In genomic region chr6:291697-292505, GRCh38 we compare ENCODE assay signal across 8 cellular contexts. TPM values are rescaled to one million over a fixed set of nuclear protein-coding genes. Genes with fewer than 3 reads are reported as not detected.
DNase-seq lines count a peak whose midpoint lies in the region; ATAC-seq and TF ChIP-seq lines count a peak whose summit lies in the region.

A gene with protein sequence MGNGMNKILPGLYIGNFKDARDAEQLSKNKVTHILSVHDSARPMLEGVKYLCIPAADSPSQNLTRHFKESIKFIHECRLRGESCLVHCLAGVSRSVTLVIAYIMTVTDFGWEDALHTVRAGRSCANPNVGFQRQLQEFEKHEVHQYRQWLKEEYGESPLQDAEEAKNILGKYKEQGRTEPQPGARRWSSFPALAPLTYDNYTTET (plus strand): TSS chr6:292487. CDS start chr6:292540, 53 bp downstream.

- no peak for TF ChIP-seq CTCF in kidney epithelial cell (IDR thresholded peaks at IDR 0.05; ENCODE audit: insufficient read depth, low read length, poor library complexity, severe bottlenecking)

- H3K4me3 Mint-ChIP-seq in T-helper 2 cell treated with Interferon-gamma antibody and Interleukin-4, amounts not matched to agents 5 μg/mL and 100 μg/mL, for 36 hours = peak within 1 kb of the TSS; percentile 83

- H3K4me3 ChIP-seq in kidney epithelial cell (ENCODE audit: low read depth, low read length) = peak within 1 kb of the TSS; percentile 68

- peaks cover 6% of the 10 kb centered on the region for H3K27me3 Mint-ChIP-seq in T-helper 2 cell treated with Interferon-gamma antibody and Interleukin-4, amounts not matched to agents 5 μg/mL and 100 μg/mL, for 36 hours (ENCODE audit: low read depth)

- ATAC-seq in GM18909 (IDR thresholded peaks at IDR 0.05; ENCODE audit: poor library complexity, unreplicated experiment) = peak; percentile 43
- ATAC-seq in HG03135 (IDR thresholded peaks at IDR 0.05; ENCODE audit: unreplicated experiment) = peak; percentile 48

- H3K9me3 Mint-ChIP-seq in T-helper 2 cell treated with Interferon-gamma antibody and Interleukin-4, amounts not matched to agents 5 μg/mL and 100 μg/mL, for 36 hours = no peaks in the 10 kb centered on the region

- peak; percentile 94 for DNase-seq in T-helper 2 cell treated with Interferon-gamma antibody and Interleukin-4, amounts not matched to agents 5 μg/mL and 100 μg/mL, for 36 hours (ENCODE audit: low spot score)
- DNase-seq in caudate nucleus (lab: John Stamatoyannopoulos, UW) (no peak), kidney epithelial cell (ENCODE audit: low read depth) (peak; percentile 39), cortex of kidney (lab: John Stamatoyannopoulos, UW) (no peak), AML-193 (lab: John Stamatoyannopoulos, UW) (no peak)
- peak; percentile 49 to 77 (median 58) for DNase-seq in stimulated activated CD4-positive, alpha-beta T cell treated with anti-CD3 and anti-CD28 coated beads, Interleukin-1b, Interleukin-23, amount 100 ng/mL, for 24 hours (ENCODE audit: low read depth in 4 of 4, low spot score in 1 of 4)

- peaks cover 2% of the 10 kb centered on the region for H3K36me3 Mint-ChIP-seq in T-helper 2 cell treated with Interferon-gamma antibody and Interleukin-4, amounts not matched to agents 5 μg/mL and 100 μg/mL, for 36 hours (ENCODE audit: low read depth)

- no peaks in the 10 kb centered on the region for H3K36me3 ChIP-seq in kidney epithelial cell (ENCODE audit: control insufficient read depth, insufficient read depth, low read length)

- peak within 1 kb of the TSS; percentile 98 for H3K27ac ChIP-seq in caudate nucleus (ENCODE audit: low read depth, low read length)

- no peaks in the 10 kb centered on the region for H3K27me3 ChIP-seq in kidney epithelial cell (ENCODE audit: control insufficient read depth, insufficient read depth, low read length)

- H3K4me1 Mint-ChIP-seq in T-helper 2 cell treated with Interferon-gamma antibody and Interleukin-4, amounts not matched to agents 5 μg/mL and 100 μg/mL, for 36 hours (ENCODE audit: low read depth) = peaks cover 50% of the 10 kb centered on the region

- peak within 1 kb of the TSS; percentile 97 for H3K27ac Mint-ChIP-seq in T-helper 2 cell treated with Interferon-gamma antibody and Interleukin-4, amounts not matched to agents 5 μg/mL and 100 μg/mL, for 36 hours

RNA-seq across cellular contexts. Expression of the gene that starts here (rescaled TPM):
- 35.1 and 35.9 TPM in 2 replicates for total RNA-seq in kidney epithelial cell

Comparison
In these comparisons a context has a peak if more than half of its experiments do, and no peak if none do; other contexts are left out.
1. DNase-seq: peak in T-helper 2 cell treated with Interferon-gamma antibody and Interleukin-4, amounts not matched to agents 5 μg/mL and 100 μg/mL, for 36 hours (single experiment), kidney epithelial cell (single experiment) and stimulated activated CD4-positive, alpha-beta T cell treated with anti-CD3 and anti-CD28 coated beads, Interleukin-1b, Interleukin-23, amount 100 ng/mL, for 24 hours (4 of 4); none in caudate nucleus (0 of 61), cortex of kidney (single experiment) and AML-193 (0 of 2).